In the genomic region with DNA sequence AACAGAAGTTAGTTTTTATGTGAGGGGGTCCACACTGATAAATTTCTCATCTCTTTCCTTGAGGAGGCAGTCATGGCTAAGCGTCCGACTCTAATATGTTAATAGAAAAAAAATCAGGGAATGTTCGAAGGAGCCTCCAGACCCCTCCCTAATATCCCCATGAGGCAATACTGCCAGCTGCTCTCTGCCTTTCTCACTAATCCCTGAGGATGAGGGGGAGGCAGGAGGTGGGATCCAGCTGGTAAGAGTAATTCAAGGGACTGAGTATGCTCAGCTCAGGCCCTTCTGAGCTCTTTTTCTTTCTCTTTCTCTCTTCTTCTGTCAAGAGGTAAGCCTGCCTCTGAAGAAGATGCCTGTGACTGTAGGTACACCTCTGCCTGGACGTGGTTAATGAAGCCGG, we compare ENCODE assay signal across 16 cellular contexts. TPM values are rescaled to one million over a fixed set of nuclear protein-coding genes. Genes with fewer than 3 reads are reported as not detected.
A peak's percentile ranks its signal among the peaks of the same experiment; 100 is the strongest.
DNase-seq lines count a peak whose midpoint lies in the region; ATAC-seq and TF ChIP-seq lines count a peak whose summit lies in the region.
"Had no signal": no experiment of that assay in that cellular context is flagged by ENCODE, and none has a peak within 500 bp of the region (broad histone marks: within the 10 kb centered on the region; RNA-seq: fewer than 3 reads in every experiment).

No MANE protein-coding gene starts in this region.

- H3K4me3 ChIP-seq in gastroesophageal sphincter, result no peak overlapping the region

- H3K9me3 ChIP-seq in gastroesophageal sphincter, result no peaks in the 10 kb centered on the region

- no peak overlapping the region for H3K27ac ChIP-seq in gastroesophageal sphincter

- no peak for TF ChIP-seq EP300 in gastroesophageal sphincter (IDR thresholded peaks at IDR 0.05)

- H3K27me3 ChIP-seq in gastroesophageal sphincter, result no peaks in the 10 kb centered on the region

- peak; percentile 22 for ATAC-seq in gastroesophageal sphincter
- ATAC-seq in GM18873 (IDR thresholded peaks at IDR 0.05; ENCODE audit: low FRiP score, unreplicated experiment), result no peak

- TF ChIP-seq POLR2A in gastroesophageal sphincter (IDR thresholded peaks at IDR 0.05), result no peak

- H3K27ac Mint-ChIP-seq in nephron progenitor cell, result peak overlapping the region; percentile 74
- no peak overlapping the region for H3K27ac Mint-ChIP-seq in activated CD4-positive, alpha-beta memory T cell treated with anti-CD3 and anti-CD28 coated beads, Interleukin-2, amount 10 ng/mL, durations not matched to agents 7 days and 5 days
- H3K27ac Mint-ChIP-seq: CD4-positive, CD25-positive, alpha-beta regulatory T cell had no signal

- H3K36me3 Mint-ChIP-seq in nephron progenitor cell (ENCODE audit: low read depth), result peaks cover 18% of the 10 kb centered on the region
- H3K36me3 Mint-ChIP-seq in activated CD4-positive, alpha-beta memory T cell treated with anti-CD3 and anti-CD28 coated beads, Interleukin-2, amount 10 ng/mL, durations not matched to agents 7 days and 5 days (ENCODE audit: low read depth), result no peaks in the 10 kb centered on the region
- H3K36me3 Mint-ChIP-seq: CD4-positive, CD25-positive, alpha-beta regulatory T cell had no signal

- peaks cover 3% of the 10 kb centered on the region for H3K27me3 Mint-ChIP-seq in nephron progenitor cell (ENCODE audit: low read depth, poor library complexity)
- no peaks in the 10 kb centered on the region for H3K27me3 Mint-ChIP-seq in activated CD4-positive, alpha-beta memory T cell treated with anti-CD3 and anti-CD28 coated beads, Interleukin-2, amount 10 ng/mL, durations not matched to agents 7 days and 5 days
- H3K27me3 Mint-ChIP-seq: CD4-positive, CD25-positive, alpha-beta regulatory T cell had no signal

- no peaks in the 10 kb centered on the region for H3K4me1 ChIP-seq in gastroesophageal sphincter

- CTCF ChIA-PET in activated CD4-positive, alpha-beta memory T cell treated with anti-CD3 and anti-CD28 coated beads, Interleukin-2, amount 10 ng/mL, durations not matched to agents 7 days and 5 days (lab: Charles Lee), result no interaction called here

- DNase-seq in DMS 273 (lab: John Stamatoyannopoulos, UW; ENCODE audit: unreplicated experiment), result peak; percentile 84
- peak; percentile 76 for DNase-seq in NCI-H2171 (lab: John Stamatoyannopoulos, UW)
- DNase-seq in nephron progenitor cell, result no peak
- no peak for DNase-seq in activated CD4-positive, alpha-beta memory T cell treated with anti-CD3 and anti-CD28 coated beads, Interleukin-2, amount 10 ng/mL, durations not matched to agents 7 days and 5 days
- no peak for DNase-seq in LoVo (ENCODE audit: low spot score)
- DNase-seq: AML-193; Calu3; CD4-positive, CD25-positive, alpha-beta regulatory T cell; GF-D8; NCI-H1105 treated with DMSO at 0.1 percent for 48 hours; NCI-H1930; NCI-H526 treated with DMSO at 0.1 percent for 48 hours; SHP77 had no signal

- H3K4me3 Mint-ChIP-seq in nephron progenitor cell, result no peak overlapping the region
- no peak overlapping the region for H3K4me3 Mint-ChIP-seq in activated CD4-positive, alpha-beta memory T cell treated with anti-CD3 and anti-CD28 coated beads, Interleukin-2, amount 10 ng/mL, durations not matched to agents 7 days and 5 days
- H3K4me3 Mint-ChIP-seq: CD4-positive, CD25-positive, alpha-beta regulatory T cell had no signal

- WGBS in gastroesophageal sphincter (ENCODE audit: low coverage in 1 of 2), 2 donors, result 33 to 68% methylated on average over 3 of the region's 5 CpGs

- TF ChIP-seq CTCF in gastroesophageal sphincter (IDR thresholded peaks at IDR 0.05), result no peak
- no peak for TF ChIP-seq CTCF in nephron progenitor cell (IDR thresholded peaks at IDR 0.05)

- H3K9me3 Mint-ChIP-seq in nephron progenitor cell, result peaks cover 5% of the 10 kb centered on the region
- H3K9me3 Mint-ChIP-seq in activated CD4-positive, alpha-beta memory T cell treated with anti-CD3 and anti-CD28 coated beads, Interleukin-2, amount 10 ng/mL, durations not matched to agents 7 days and 5 days, result no peaks in the 10 kb centered on the region
- H3K9me3 Mint-ChIP-seq: CD4-positive, CD25-positive, alpha-beta regulatory T cell had no signal

- POLR2A ChIA-PET in activated CD4-positive, alpha-beta memory T cell treated with anti-CD3 and anti-CD28 coated beads, Interleukin-2, amount 10 ng/mL, durations not matched to agents 7 days and 5 days (lab: Charles Lee), result no interaction called here

- no peaks in the 10 kb centered on the region for H3K36me3 ChIP-seq in gastroesophageal sphincter

- H3K4me1 Mint-ChIP-seq in nephron progenitor cell, result peaks cover 17% of the 10 kb centered on the region
- no peaks in the 10 kb centered on the region for H3K4me1 Mint-ChIP-seq in activated CD4-positive, alpha-beta memory T cell treated with anti-CD3 and anti-CD28 coated beads, Interleukin-2, amount 10 ng/mL, durations not matched to agents 7 days and 5 days
- H3K4me1 Mint-ChIP-seq: CD4-positive, CD25-positive, alpha-beta regulatory T cell had no signal

RNA-seq across cellular contexts. Expression of gene PIR, which starts 51.7 kb away (rescaled TPM):
- total RNA-seq in gastroesophageal sphincter, result 10 to 100 TPM; 14.7 to 30.4 (median 19.1) TPM
- 1 to 10 TPM; 5.1 to 5.6 TPM for total RNA-seq in activated CD4-positive, alpha-beta memory T cell treated with anti-CD3 and anti-CD28 coated beads, Interleukin-2, amount 10 ng/mL, durations not matched to agents 7 days and 5 days
- total RNA-seq: CD4-positive, CD25-positive, alpha-beta regulatory T cell had no signal

RNA-seq across cellular contexts. Expression of gene VEGFD, which starts 57.3 kb away (rescaled TPM):
- total RNA-seq in gastroesophageal sphincter, result 1 to 10 TPM; 3.2 to 8.6 (median 5.3) TPM
- under 1 TPM in 1 of 2 experiments, not detected in 1; 0.10 TPM for total RNA-seq in activated CD4-positive, alpha-beta memory T cell treated with anti-CD3 and anti-CD28 coated beads, Interleukin-2, amount 10 ng/mL, durations not matched to agents 7 days and 5 days
- total RNA-seq: CD4-positive, CD25-positive, alpha-beta regulatory T cell; H1 had no signal

RNA-seq across cellular contexts. Expression of gene BMX, which starts 59.1 kb away (rescaled TPM):
- 1 to 10 TPM; 1.9 to 4.4 (median 2.9) TPM for total RNA-seq in gastroesophageal sphincter
- not detected for total RNA-seq in activated CD4-positive, alpha-beta memory T cell treated with anti-CD3 and anti-CD28 coated beads, Interleukin-2, amount 10 ng/mL, durations not matched to agents 7 days and 5 days
- total RNA-seq: Calu3; CD4-positive, CD25-positive, alpha-beta regulatory T cell; H1 had no signal

Comparison
In these comparisons a context has a peak if more than half of its experiments do, and no peak if none do; other contexts are left out.
1. DNase-seq: peak in DMS 273 (single experiment) and NCI-H2171 (single experiment); none in nephron progenitor cell (single experiment), activated CD4-positive, alpha-beta memory T cell treated with anti-CD3 and anti-CD28 coated beads, Interleukin-2, amount 10 ng/mL, durations not matched to agents 7 days and 5 days (single experiment) and LoVo (single experiment).